ENCODE assay signal across 18 cellular contexts in genomic region chr2:219209236-219209635, GRCh38. TPM values are rescaled to one million over a fixed set of nuclear protein-coding genes. Genes with fewer than 3 reads are reported as not detected.
A peak's percentile ranks its signal among the peaks of the same experiment; 100 is the strongest.
DNase-seq lines count a peak whose midpoint lies in the region; ATAC-seq and TF ChIP-seq lines count a peak whose summit lies in the region.
"Had no signal": no experiment of that assay in that cellular context is flagged by ENCODE, and none has a peak within 500 bp of the region (broad histone marks: within the 10 kb centered on the region; RNA-seq: fewer than 3 reads in every experiment).

No MANE protein-coding gene starts in this region.

- H3K9ac ChIP-seq in neuronal stem cell (ENCODE audit: low read depth, low read length, poor library complexity) = peak overlapping the region; percentile 24
- H3K9ac ChIP-seq: SK-N-SH had no signal

- H3K9me3 Mint-ChIP-seq in T-helper 1 cell treated with Interleukin-12 subunit alpha and Interleukin-12 subunit beta and Interleukin-4 antibody, amounts not matched to agents 30 μg/mL and 1 μg/mL, for 36 hours = peaks cover 4% of the 10 kb centered on the region
- H3K9me3 Mint-ChIP-seq in IgD-negative memory B cell = no peaks in the 10 kb centered on the region
- peaks cover 2% of the 10 kb centered on the region for H3K9me3 Mint-ChIP-seq in activated naive CD8-positive, alpha-beta T cell treated with anti-CD3 and anti-CD28 coated beads, Interleukin-2, amount 10 ng/mL, durations not matched to agents 7 days and 5 days

- no peaks in the 10 kb centered on the region for H3K79me1 ChIP-seq in neuronal stem cell (ENCODE audit: low read depth, low read length)

- peaks cover 24% of the 10 kb centered on the region for H3K36me3 Mint-ChIP-seq in T-helper 1 cell treated with Interleukin-12 subunit alpha and Interleukin-12 subunit beta and Interleukin-4 antibody, amounts not matched to agents 30 μg/mL and 1 μg/mL, for 36 hours (ENCODE audit: low read depth)
- no peaks in the 10 kb centered on the region for H3K36me3 Mint-ChIP-seq in IgD-negative memory B cell
- H3K36me3 Mint-ChIP-seq in activated naive CD8-positive, alpha-beta T cell treated with anti-CD3 and anti-CD28 coated beads, Interleukin-2, amount 10 ng/mL, durations not matched to agents 7 days and 5 days = peaks cover 22% of the 10 kb centered on the region

- H3K4me3 ChIP-seq in neuronal stem cell (ENCODE audit: low read length in 2 of 2) (no peak overlapping the region), tibial artery (no peak overlapping the region)
- H3K4me3 ChIP-seq: lung, PC-9, thoracic aorta had no signal

- no peak overlapping the region for H3K23ac ChIP-seq in neuronal stem cell (ENCODE audit: low read depth, low read length, poor library complexity)

- no peak overlapping the region for H3K14ac ChIP-seq in neuronal stem cell (ENCODE audit: low read length)

- no CpG with 5 or more reads among the region's 8 CpGs for WGBS in neuronal stem cell (ENCODE audit: extremely low coverage in 2 of 2, insufficient read length in 2 of 2, insufficient replicate concordance in 1 of 2), 2 donors

- POLR2A ChIA-PET in activated naive CD8-positive, alpha-beta T cell treated with anti-CD3 and anti-CD28 coated beads, Interleukin-2, amount 10 ng/mL, durations not matched to agents 7 days and 5 days (lab: Charles Lee) = interaction anchor here (0.6 to 5.2 kb wide), 8 partner anchors 8 to 170 kb away, joined by 3 to 92 read pairs (median 8); partner anchors contain the start of genes CNPPD1, GLB1L, STK16 and TUBA4A

- TF ChIP-seq CTCF in tibial artery (IDR thresholded peaks at IDR 0.05) = no peak

- no peak overlapping the region for H2AK5ac ChIP-seq in neuronal stem cell (ENCODE audit: low read depth, low read length)

- intact Hi-C loops in tibial artery (cut with DNase I; ENCODE audit: low total_unique reads) = no loop called here

- DNase-seq in T-helper 1 cell (no peak), neuronal stem cell (ENCODE audit: low spot score) (no peak), NCI-H345 (lab: John Stamatoyannopoulos, UW) (no peak), tibial artery (no peak), NCI-H1417 treated with DMSO at 0.1 percent for 48 hours (lab: John Stamatoyannopoulos, UW) (no peak)
- DNase-seq in activated naive CD8-positive, alpha-beta T cell treated with anti-CD3 and anti-CD28 coated beads, Interleukin-2, amount 10 ng/mL, durations not matched to agents 7 days and 5 days = no peak
- DNase-seq: 8988T, MM.1S, NCI-H2029 treated with DMSO at 0.1 percent for 48 hours, NCI-H524 treated with DMSO at 0.1 percent for 48 hours, PC-9, retina, SK-N-SH, WERI-Rb-1 had no signal

- H3K27ac ChIP-seq in neuronal stem cell (replicated peaks; ENCODE audit: low read length) (no peak overlapping the region), tibial artery (no peak overlapping the region)
- H3K27ac ChIP-seq: PC-9, thoracic aorta, WERI-Rb-1 had no signal

- H3K4me3 Mint-ChIP-seq in T-helper 1 cell treated with Interleukin-12 subunit alpha and Interleukin-12 subunit beta and Interleukin-4 antibody, amounts not matched to agents 30 μg/mL and 1 μg/mL, for 36 hours = no peak overlapping the region
- H3K4me3 Mint-ChIP-seq in IgD-negative memory B cell = peak overlapping the region in 1 of 4 donors; percentile 83
- H3K4me3 Mint-ChIP-seq in activated naive CD8-positive, alpha-beta T cell treated with anti-CD3 and anti-CD28 coated beads, Interleukin-2, amount 10 ng/mL, durations not matched to agents 7 days and 5 days = peak overlapping the region; percentile 62

- peaks cover 41% of the 10 kb centered on the region for H3K4me1 Mint-ChIP-seq in T-helper 1 cell treated with Interleukin-12 subunit alpha and Interleukin-12 subunit beta and Interleukin-4 antibody, amounts not matched to agents 30 μg/mL and 1 μg/mL, for 36 hours (ENCODE audit: low read depth)
- H3K4me1 Mint-ChIP-seq in IgD-negative memory B cell = peaks cover 11 to 15% (median 11%) of the 10 kb centered on the region in 3 donors
- H3K4me1 Mint-ChIP-seq in activated naive CD8-positive, alpha-beta T cell treated with anti-CD3 and anti-CD28 coated beads, Interleukin-2, amount 10 ng/mL, durations not matched to agents 7 days and 5 days = peaks cover 52% of the 10 kb centered on the region

- H3K27me3 ChIP-seq in neuronal stem cell (ENCODE audit: control insufficient read depth in 3 of 3, insufficient read depth in 3 of 3, low read depth in 1 of 3, low read length in 3 of 3) (no peaks in the 10 kb centered on the region), tibial artery (no peaks in the 10 kb centered on the region)

- no peak overlapping the region for H4K8ac ChIP-seq in neuronal stem cell (ENCODE audit: low read depth, low read length)

- no peak overlapping the region for H3K4me2 ChIP-seq in neuronal stem cell (ENCODE audit: insufficient read depth, low read length, poor library complexity, severe bottlenecking)
- H3K4me2 ChIP-seq: PC-9, SK-N-SH had no signal

- H3K4me1 ChIP-seq in neuronal stem cell (ENCODE audit: control insufficient read depth in 2 of 2, insufficient read depth in 1 of 2, low read depth in 1 of 2, low read length in 2 of 2) (peaks cover 7 to 8% of the 10 kb centered on the region in 2 donors), tibial artery (peaks cover 0 to 20% (median 15%) of the 10 kb centered on the region in 4 donors)

- no peak overlapping the region for H2BK5ac ChIP-seq in neuronal stem cell (ENCODE audit: low read length)

- no peak overlapping the region for H3K18ac ChIP-seq in neuronal stem cell (ENCODE audit: low read length)

- H3K36me3 ChIP-seq in neuronal stem cell (replicated peaks in 1 of 2; ENCODE audit: control insufficient read depth in 2 of 2, insufficient read depth in 2 of 2, low read length in 2 of 2) (peaks cover 45 to 59% of the 10 kb centered on the region in 2 donors), tibial artery (peaks cover 39 to 63% (median 48%) of the 10 kb centered on the region in 3 donors)

- H3K27me3 Mint-ChIP-seq in T-helper 1 cell treated with Interleukin-12 subunit alpha and Interleukin-12 subunit beta and Interleukin-4 antibody, amounts not matched to agents 30 μg/mL and 1 μg/mL, for 36 hours (ENCODE audit: low read depth) = no peaks in the 10 kb centered on the region
- H3K27me3 Mint-ChIP-seq in IgD-negative memory B cell = no peaks in the 10 kb centered on the region
- no peaks in the 10 kb centered on the region for H3K27me3 Mint-ChIP-seq in activated naive CD8-positive, alpha-beta T cell treated with anti-CD3 and anti-CD28 coated beads, Interleukin-2, amount 10 ng/mL, durations not matched to agents 7 days and 5 days

- no peak overlapping the region for H2BK15ac ChIP-seq in neuronal stem cell (ENCODE audit: low read length)

- peaks cover 0 to 2% of the 10 kb centered on the region in 2 donors for H3K9me3 ChIP-seq in neuronal stem cell (replicated peaks in 1 of 2; ENCODE audit: control insufficient read depth in 2 of 2, insufficient read depth in 1 of 2, low read depth in 1 of 2, low read length in 2 of 2)
- H3K9me3 ChIP-seq in tibial artery = no peaks in the 10 kb centered on the region
- H3K9me3 ChIP-seq: SK-N-SH, thoracic aorta had no signal

- no peak for ATAC-seq in activated naive CD8-positive, alpha-beta T cell treated with anti-CD3 and anti-CD28 coated beads, Interleukin-2, amount 10 ng/mL, durations not matched to agents 7 days and 5 days (ENCODE audit: low read depth)

- no peak overlapping the region for H2BK12ac ChIP-seq in neuronal stem cell (ENCODE audit: low read length)

- H3K4ac ChIP-seq in neuronal stem cell (ENCODE audit: low read length) = no peak overlapping the region

- H3K27ac Mint-ChIP-seq in T-helper 1 cell treated with Interleukin-12 subunit alpha and Interleukin-12 subunit beta and Interleukin-4 antibody, amounts not matched to agents 30 μg/mL and 1 μg/mL, for 36 hours = peak overlapping the region; percentile 88
- H3K27ac Mint-ChIP-seq in IgD-negative memory B cell = peak overlapping the region in 2 of 3 donors; percentile 76 to 96
- peak overlapping the region; percentile 88 for H3K27ac Mint-ChIP-seq in activated naive CD8-positive, alpha-beta T cell treated with anti-CD3 and anti-CD28 coated beads, Interleukin-2, amount 10 ng/mL, durations not matched to agents 7 days and 5 days

- H4K91ac ChIP-seq in neuronal stem cell (ENCODE audit: low read depth, low read length, poor library complexity) = no peak overlapping the region

- no peak overlapping the region for H2AFZ ChIP-seq in neuronal stem cell (ENCODE audit: low read length)
- H2AFZ ChIP-seq: PC-9 had no signal

- no peak overlapping the region for H2BK120ac ChIP-seq in neuronal stem cell (ENCODE audit: low read depth, low read length)

RNA-seq across cellular contexts. Expression of gene ZFAND2B, which starts 2.7 kb away (rescaled TPM):
- 64.8 TPM for polyA plus RNA-seq in IgD-negative memory B cell
- 10 to 100 TPM; 68.1 to 69.8 TPM for total RNA-seq in activated naive CD8-positive, alpha-beta T cell treated with anti-CD3 and anti-CD28 coated beads, Interleukin-2, amount 10 ng/mL, durations not matched to agents 7 days and 5 days
- 18.8 TPM for polyA plus RNA-seq in neuronal stem cell (2013, experiment 1 of 2)
- polyA plus RNA-seq in neuronal stem cell (2013, experiment 2 of 2) = 17.5 TPM

RNA-seq across cellular contexts. Expression of gene ABCB6, which starts 9.5 kb away (rescaled TPM):
- polyA plus RNA-seq in IgD-negative memory B cell = 1.2 TPM
- 10 to 100 TPM; 13.1 to 14.3 TPM for total RNA-seq in activated naive CD8-positive, alpha-beta T cell treated with anti-CD3 and anti-CD28 coated beads, Interleukin-2, amount 10 ng/mL, durations not matched to agents 7 days and 5 days
- polyA plus RNA-seq in neuronal stem cell (2013, experiment 1 of 2) = 14.6 TPM
- 13.3 TPM for polyA plus RNA-seq in neuronal stem cell (2013, experiment 2 of 2)

RNA-seq across cellular contexts. Expression of gene ATG9A, which starts 20.2 kb away (rescaled TPM):
- 19.6 TPM for polyA plus RNA-seq in IgD-negative memory B cell
- total RNA-seq in activated naive CD8-positive, alpha-beta T cell treated with anti-CD3 and anti-CD28 coated beads, Interleukin-2, amount 10 ng/mL, durations not matched to agents 7 days and 5 days = 10 to 100 TPM; 56.0 to 62.1 TPM
- polyA plus RNA-seq in neuronal stem cell (2013, experiment 1 of 2) = 28.3 TPM
- 27.6 TPM for polyA plus RNA-seq in neuronal stem cell (2013, experiment 2 of 2)

RNA-seq across cellular contexts. Expression of gene ANKZF1, which starts 20.4 kb away (rescaled TPM):
- 31.1 TPM for polyA plus RNA-seq in IgD-negative memory B cell
- total RNA-seq in activated naive CD8-positive, alpha-beta T cell treated with anti-CD3 and anti-CD28 coated beads, Interleukin-2, amount 10 ng/mL, durations not matched to agents 7 days and 5 days = 100 to 1,000 TPM; 170 to 177 TPM
- 28.7 TPM for polyA plus RNA-seq in neuronal stem cell (2013, experiment 1 of 2)
- polyA plus RNA-seq in neuronal stem cell (2013, experiment 2 of 2) = 29.2 TPM

RNA-seq across cellular contexts. Expression of gene RETREG2, which starts 31.2 kb away (rescaled TPM):
- 55.6 TPM for polyA plus RNA-seq in IgD-negative memory B cell
- 100 to 1,000 TPM; 129 TPM for total RNA-seq in activated naive CD8-positive, alpha-beta T cell treated with anti-CD3 and anti-CD28 coated beads, Interleukin-2, amount 10 ng/mL, durations not matched to agents 7 days and 5 days
- 37.4 TPM for polyA plus RNA-seq in neuronal stem cell (2013, experiment 1 of 2)
- 36.9 TPM for polyA plus RNA-seq in neuronal stem cell (2013, experiment 2 of 2)
